17 cellular contexts compared by ENCODE assay signal in genomic region chr21:25323356-25323949, GRCh38.
DNase-seq lines count a peak whose midpoint lies in the region; TF ChIP-seq lines count a peak whose summit lies in the region.
"Had no signal": no experiment of that assay in that cellular context is flagged by ENCODE, and none has a peak within 500 bp of the region (broad histone marks: within the 10 kb centered on the region; RNA-seq: fewer than 3 reads in every experiment).

No MANE protein-coding gene starts in this region.

- TF ChIP-seq CTCF in HFFc6 (IDR thresholded peaks at IDR 0.05) (no peak), glutamatergic neuron (IDR thresholded peaks at IDR 0.05; ENCODE audit: partially characterized antibody, unreplicated experiment) (no peak)

- DNase-seq in HFFc6 (no peak), M059J (ENCODE audit: low read depth) (peak; percentile 36), SK-N-DZ (ENCODE audit: low spot score) (peak; percentile 72), glutamatergic neuron (peak; percentile 22), GDM1 (lab: John Stamatoyannopoulos, UW) (no peak), kidney glomerular epithelial cell (lab: John Stamatoyannopoulos, UW) (no peak)
- no peak for DNase-seq in central memory CD4-positive, alpha-beta T cell
- DNase-seq: ACHN; AML-193; CD4-positive, CD25-positive, alpha-beta regulatory T cell; KG1; MG63; NCI-H187; NCI-H2171 treated with DMSO at 0.1 percent for 48 hours; NCI-H446 treated with DMSO at 0.1 percent for 48 hours; SHP77 treated with DMSO at 0.1 percent for 48 hours; T-helper 17 cell had no signal

- peaks cover 77% of the 10 kb centered on the region for H3K4me1 Mint-ChIP-seq in HFFc6 (ENCODE audit: low read depth)
- peaks cover 5% of the 10 kb centered on the region for H3K4me1 Mint-ChIP-seq in glutamatergic neuron (ENCODE audit: low read depth, unreplicated experiment)
- H3K4me1 Mint-ChIP-seq: CD4-positive, CD25-positive, alpha-beta regulatory T cell; T-helper 17 cell had no signal

- H3K27me3 Mint-ChIP-seq in HFFc6 (ENCODE audit: insufficient read depth) (no peaks in the 10 kb centered on the region), glutamatergic neuron (ENCODE audit: unreplicated experiment) (no peaks in the 10 kb centered on the region)
- H3K27me3 Mint-ChIP-seq: T-helper 17 cell had no signal

- H3K9me3 Mint-ChIP-seq in HFFc6 (no peaks in the 10 kb centered on the region; the same call in none of the 2 replicates), glutamatergic neuron (ENCODE audit: unreplicated experiment) (no peaks in the 10 kb centered on the region)
- H3K9me3 Mint-ChIP-seq: CD4-positive, CD25-positive, alpha-beta regulatory T cell had no signal

- H3K4me3 Mint-ChIP-seq in HFFc6 = no peak overlapping the region; the same call in 1 of the 2 replicates
- no peak overlapping the region for H3K4me3 Mint-ChIP-seq in glutamatergic neuron (ENCODE audit: unreplicated experiment)
- H3K4me3 Mint-ChIP-seq: CD4-positive, CD25-positive, alpha-beta regulatory T cell; T-helper 17 cell had no signal

- peaks cover 16% of the 10 kb centered on the region for H3K36me3 Mint-ChIP-seq in HFFc6 (ENCODE audit: low read depth)
- no peaks in the 10 kb centered on the region for H3K36me3 Mint-ChIP-seq in glutamatergic neuron (ENCODE audit: unreplicated experiment)
- H3K36me3 Mint-ChIP-seq: CD4-positive, CD25-positive, alpha-beta regulatory T cell had no signal

- H3K27ac Mint-ChIP-seq in HFFc6 (peak overlapping the region; percentile 67), glutamatergic neuron (ENCODE audit: unreplicated experiment) (no peak overlapping the region)
- H3K27ac Mint-ChIP-seq: CD4-positive, CD25-positive, alpha-beta regulatory T cell; T-helper 17 cell had no signal

Comparison
In these comparisons a context has a peak if more than half of its experiments do, and no peak if none do; other contexts are left out.
1. DNase-seq: peak in M059J (single experiment), SK-N-DZ (single experiment) and glutamatergic neuron (single experiment); none in HFFc6 (single experiment), GDM1 (single experiment), kidney glomerular epithelial cell (single experiment) and central memory CD4-positive, alpha-beta T cell (single experiment).